8 cellular contexts compared by ENCODE assay signal in the genomic region with DNA sequence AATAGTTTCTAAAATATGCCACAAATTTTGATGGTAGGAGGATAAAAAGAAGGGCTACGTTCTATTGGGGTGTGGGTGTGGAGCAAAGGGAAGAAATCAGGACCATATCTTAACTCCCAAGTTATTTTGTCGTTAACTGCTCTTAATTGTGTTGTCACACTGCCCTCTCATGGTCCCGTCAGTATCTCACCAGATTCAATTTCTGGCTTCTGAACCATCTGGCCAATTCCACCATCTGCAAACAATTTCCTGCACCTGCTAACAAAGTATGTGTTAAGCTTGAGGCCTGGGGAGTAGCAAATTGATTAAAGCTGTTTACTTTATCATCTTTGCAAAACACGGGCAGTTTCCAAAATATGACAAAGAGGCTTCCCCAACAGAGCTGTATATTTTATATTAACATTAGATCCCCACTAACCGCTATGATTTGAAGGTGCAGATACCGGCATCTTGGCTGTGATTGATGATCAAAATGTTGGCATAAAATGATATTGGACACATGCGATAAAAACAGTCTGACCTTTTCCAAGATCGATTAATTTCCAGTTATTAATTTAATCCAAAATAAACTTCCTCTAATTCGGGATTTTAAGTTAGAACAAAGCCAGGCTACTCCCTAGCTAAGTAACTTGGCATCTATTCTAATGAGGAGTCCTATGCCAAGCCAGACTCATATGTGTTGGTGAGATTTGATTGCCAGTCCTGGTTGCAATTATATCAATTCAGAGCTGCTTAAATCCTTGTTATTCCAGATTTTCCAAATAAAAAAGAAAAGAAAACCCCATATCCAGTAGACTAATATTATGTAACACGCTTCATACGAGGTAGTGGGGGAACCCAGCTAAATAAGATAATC.
A peak's percentile ranks its signal among the peaks of the same experiment; 100 is the strongest.
DNase-seq lines count a peak whose midpoint lies in the region; ATAC-seq lines count a peak whose summit lies in the region.

No MANE protein-coding gene starts in this region.

- ATAC-seq in HG03066 (IDR thresholded peaks at IDR 0.05; ENCODE audit: low read depth, unreplicated experiment) = peak; percentile 49

- DNase-seq in EH (ENCODE audit: low read depth) = peak; percentile 86
- DNase-seq in NCI-H446 (lab: John Stamatoyannopoulos, UW) = peak; percentile 70 to 85
- DNase-seq in amygdala (lab: John Stamatoyannopoulos, UW) = peak in 30 of 56 donors; percentile 3 to 73 (median 14)
- peak; percentile 74 for DNase-seq in hepatic stellate cell (ENCODE audit: low spot score)
- peak; percentile 55 for DNase-seq in smooth muscle cell of the brain vasculature (ENCODE audit: low read depth, low spot score)
- DNase-seq in stimulated activated CD4-positive, alpha-beta T cell treated with anti-CD3 and anti-CD28 coated beads, Interleukin-1b, Interleukin-23, amount 100 ng/mL, for 48 hours = no peak
- DNase-seq in activated CD4-positive, CD25-positive, alpha-beta regulatory T cell treated with anti-CD3 and anti-CD28 coated beads, Interleukin-2, amount 50 U/mL, for 72 hours = no peak

Comparison
In these comparisons a context has a peak if more than half of its experiments do, and no peak if none do; other contexts are left out.
1. DNase-seq: peak in EH (single experiment), NCI-H446 (2 of 2), amygdala (30 of 56), hepatic stellate cell (single experiment) and smooth muscle cell of the brain vasculature (single experiment); none in stimulated activated CD4-positive, alpha-beta T cell treated with anti-CD3 and anti-CD28 coated beads, Interleukin-1b, Interleukin-23, amount 100 ng/mL, for 48 hours (single experiment) and activated CD4-positive, CD25-positive, alpha-beta regulatory T cell treated with anti-CD3 and anti-CD28 coated beads, Interleukin-2, amount 50 U/mL, for 72 hours (single experiment).